ENCODE assay signal across 2 cellular contexts in the genomic region with DNA sequence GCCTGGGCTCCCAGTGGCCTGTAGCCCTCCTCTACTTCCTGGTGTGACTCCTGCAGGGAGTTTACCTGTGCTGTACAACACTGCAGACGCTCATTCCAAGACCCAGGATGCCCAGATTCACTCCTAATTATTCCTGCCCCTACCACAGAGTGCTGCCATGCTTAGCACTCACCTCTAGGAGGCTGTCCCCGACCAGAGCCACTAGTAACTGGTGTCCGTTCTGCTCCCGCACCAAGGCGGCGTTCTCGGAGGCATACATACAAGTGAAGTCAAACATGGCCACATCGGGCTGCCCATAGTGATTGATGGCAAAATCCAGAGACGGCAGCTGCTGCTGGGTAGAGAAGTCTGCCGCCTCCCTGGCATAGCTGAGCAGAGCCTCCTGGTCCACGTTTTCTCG.
TF ChIP-seq lines count a peak whose summit lies in the region.

No MANE protein-coding gene starts in this region.

TF ChIP-seq in GM23338, 12 proteins besides CTCF, POLR2A, EP300 and RAD21 (continued from another document):
- TF ChIP-seq REST (IDR thresholded peaks at IDR 0.05; ENCODE audit: unreplicated experiment) (no peak), CREB1 (CRISPR knock-in tag; IDR thresholded peaks at IDR 0.05; ENCODE audit: low read depth) (no peak), ETS1 (IDR thresholded peaks at IDR 0.05) (no peak)

TF ChIP-seq in GM12878, 131 proteins besides CTCF, POLR2A, EP300 and RAD21 (continued from another document):
- no peak for TF ChIP-seq REST (IDR thresholded peaks at IDR 0.05; ENCODE audit: low read depth, low read length)
- no peak for TF ChIP-seq HCFC1 (IDR thresholded peaks at IDR 0.05; ENCODE audit: low read length)
- TF ChIP-seq PML (IDR thresholded peaks at IDR 0.05; ENCODE audit: low read length) = no peak
- no peak for TF ChIP-seq KDM1A (IDR thresholded peaks at IDR 0.05; ENCODE audit: borderline replicate concordance)
- no peak for TF ChIP-seq STAT3 (IDR thresholded peaks at IDR 0.05; ENCODE audit: low read depth, low read length)
TF ChIP-seq in GM12878: peak in this region for 0.
